29 cellular contexts compared by ENCODE assay signal in genomic region chr2:121160366-121160765, GRCh38.
"Had no signal": no experiment of that assay in that cellular context is flagged by ENCODE, and none has a peak within 500 bp of the region (broad histone marks: within the 10 kb centered on the region; RNA-seq: fewer than 3 reads in every experiment).

No MANE protein-coding gene starts in this region.

- H3K4me1 Mint-ChIP-seq: immature natural killer cell; naive thymus-derived CD4-positive, alpha-beta T cell; nephron progenitor cell; stimulated activated memory B cell treated with anti-CD40 and anti-IgM and Interleukin-4, amounts not matched to agents 10 μg/mL and 1 μg/mL and 100 μg/mL, for 72 hours had no signal

- DNase-seq: cortex of kidney; dorsolateral prefrontal cortex; effector CD8-positive, alpha-beta T cell; foreskin fibroblast; glutamatergic neuron; immature natural killer cell; kidney; left cardiac atrium; left ventricle myocardium inferior; lower lobe of right lung; mesenchymal stem cell; midbrain; naive thymus-derived CD4-positive, alpha-beta T cell; nephron progenitor cell; psoas muscle; retina; right lobe of liver; spleen; stimulated activated CD4-positive, alpha-beta T cell treated with anti-CD3 and anti-CD28 coated beads, Interleukin-15, amount 100 ng/mL, for 24 hours; stimulated activated CD4-positive, alpha-beta T cell treated with anti-CD3 and anti-CD28 coated beads, Interleukin-1b, Interleukin-23, amount 100 ng/mL, for 48 hours; stimulated activated CD4-positive, alpha-beta T cell treated with anti-CD3 and anti-CD28 coated beads, Interleukin-4, amount 100 ng/mL, for 24 hours; testis; upper lobe of right lung had no signal

- H3K79me2 ChIP-seq: parathyroid adenoma had no signal

- H3K4me3 ChIP-seq: dorsolateral prefrontal cortex, gastroesophageal sphincter, left ventricle myocardium inferior, lower lobe of right lung, psoas muscle, right lobe of liver, spleen, testis, tibial nerve, upper lobe of right lung, vagina had no signal

- H3K36me3 Mint-ChIP-seq: stimulated activated memory B cell treated with anti-CD40 and anti-IgM and Interleukin-4, amounts not matched to agents 10 μg/mL and 1 μg/mL and 100 μg/mL, for 72 hours had no signal

- H3K4me3 Mint-ChIP-seq: immature natural killer cell; naive thymus-derived CD4-positive, alpha-beta T cell; nephron progenitor cell; stimulated activated memory B cell treated with anti-CD40 and anti-IgM and Interleukin-4, amounts not matched to agents 10 μg/mL and 1 μg/mL and 100 μg/mL, for 72 hours; stimulated activated naive CD8-positive, alpha-beta T cell treated with anti-CD3 and anti-CD28 coated beads, Interleukin-15, Interleukin-2, amounts not matched to agents 100 ng/mL and 50 ng/mL, for 24 hours had no signal

- H3K9me3 ChIP-seq: right lobe of liver, testis, upper lobe of right lung, vagina had no signal

- H2AFZ ChIP-seq: parathyroid adenoma had no signal

- H3K27me3 Mint-ChIP-seq: naive thymus-derived CD4-positive, alpha-beta T cell; stimulated activated memory B cell treated with anti-CD40 and anti-IgM and Interleukin-4, amounts not matched to agents 10 μg/mL and 1 μg/mL and 100 μg/mL, for 72 hours; stimulated activated naive CD8-positive, alpha-beta T cell treated with anti-CD3 and anti-CD28 coated beads, Interleukin-15, Interleukin-2, amounts not matched to agents 100 ng/mL and 50 ng/mL, for 24 hours had no signal

- ATAC-seq: gastroesophageal sphincter; left cardiac atrium; lower lobe of right lung; naive thymus-derived CD4-positive, alpha-beta T cell; psoas muscle; right lobe of liver; stimulated activated memory B cell treated with anti-CD40 and anti-IgM and Interleukin-4, amounts not matched to agents 10 μg/mL and 1 μg/mL and 100 μg/mL, for 72 hours; upper lobe of right lung had no signal

- H3K36me3 ChIP-seq: gastroesophageal sphincter, left ventricle myocardium inferior, lower lobe of right lung, right lobe of liver, spleen, tibial nerve, upper lobe of right lung, vagina had no signal

- H3K9ac ChIP-seq: parathyroid adenoma had no signal

- H3K27me3 ChIP-seq: dorsolateral prefrontal cortex, gastroesophageal sphincter, right lobe of liver, spleen, testis, tibial nerve, upper lobe of right lung, vagina had no signal

- H3K27ac ChIP-seq: dorsolateral prefrontal cortex, gastroesophageal sphincter, left ventricle myocardium inferior, lower lobe of right lung, parathyroid adenoma, psoas muscle, right lobe of liver, spleen, testis, tibial nerve, upper lobe of right lung, vagina had no signal

- H3K4me1 ChIP-seq: gastroesophageal sphincter, left ventricle myocardium inferior, parathyroid adenoma, psoas muscle, right lobe of liver, spleen, testis, tibial nerve, upper lobe of right lung had no signal

- H3K27ac Mint-ChIP-seq: immature natural killer cell; naive thymus-derived CD4-positive, alpha-beta T cell; nephron progenitor cell; stimulated activated memory B cell treated with anti-CD40 and anti-IgM and Interleukin-4, amounts not matched to agents 10 μg/mL and 1 μg/mL and 100 μg/mL, for 72 hours; stimulated activated naive CD8-positive, alpha-beta T cell treated with anti-CD3 and anti-CD28 coated beads, Interleukin-15, Interleukin-2, amounts not matched to agents 100 ng/mL and 50 ng/mL, for 24 hours had no signal
